Comparison of ENCODE assay signal across 9 cellular contexts in the genomic region with DNA sequence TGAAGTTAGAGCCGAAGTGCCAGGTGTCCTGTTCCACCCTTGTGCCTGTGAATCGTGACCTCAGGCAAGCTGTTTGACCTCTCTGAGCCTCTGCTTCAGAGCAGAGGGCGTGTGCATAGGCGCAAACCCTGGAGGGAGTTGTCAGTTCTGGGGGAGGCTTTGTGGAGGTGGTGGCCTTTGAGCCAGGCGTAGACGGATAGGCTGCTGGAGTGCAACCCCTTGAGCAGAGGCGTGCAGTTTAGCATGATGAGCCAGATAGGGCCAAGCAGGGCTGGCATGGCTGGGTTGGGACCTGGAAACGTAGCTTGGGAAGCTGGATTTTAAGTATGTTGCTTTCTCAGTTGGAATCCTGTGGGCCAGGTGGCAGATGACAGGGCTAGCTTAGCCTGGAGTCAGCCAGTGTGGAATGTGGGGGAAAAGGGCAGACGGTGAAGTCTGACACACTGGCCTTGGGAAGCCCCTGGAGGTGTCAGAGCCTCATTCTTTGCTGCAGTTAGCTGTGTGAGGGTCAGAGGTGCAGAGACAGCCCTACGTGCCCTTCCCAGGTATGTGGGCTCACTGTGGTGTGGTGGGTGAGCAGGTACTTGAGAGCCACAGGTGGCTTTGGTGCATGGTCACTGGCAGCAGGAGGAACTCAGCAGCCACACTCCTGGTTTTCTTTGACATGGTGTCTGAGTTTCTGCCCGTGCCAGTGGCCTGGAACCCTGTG.
DNase-seq lines count a peak whose midpoint lies in the region; ATAC-seq and TF ChIP-seq lines count a peak whose summit lies in the region.
"Had no signal": no experiment of that assay in that cellular context is flagged by ENCODE, and none has a peak within 500 bp of the region (broad histone marks: within the 10 kb centered on the region; RNA-seq: fewer than 3 reads in every experiment).

No MANE protein-coding gene starts in this region.

- H2BK12ac ChIP-seq in neuronal stem cell (ENCODE audit: low read length): no peak overlapping the region

- H4K91ac ChIP-seq in neuronal stem cell (ENCODE audit: low read depth, low read length, poor library complexity): no peak overlapping the region

- no peak overlapping the region for H3K4ac ChIP-seq in neuronal stem cell (ENCODE audit: low read length)

- H3K79me1 ChIP-seq in neuronal stem cell (ENCODE audit: low read depth, low read length): peaks cover 30% of the 10 kb centered on the region

- no peak overlapping the region for H2BK15ac ChIP-seq in neuronal stem cell (ENCODE audit: low read length)

- no peak overlapping the region for H4K8ac ChIP-seq in neuronal stem cell (ENCODE audit: low read depth, low read length)

- H3K36me3 ChIP-seq in ACC112 (ENCODE audit: insufficient read depth, low read length) (no peaks in the 10 kb centered on the region), esophagus (ENCODE audit: control insufficient read depth in 2 of 2, insufficient read depth in 2 of 2, low read length in 1 of 2) (peaks cover 0 to 6% of the 10 kb centered on the region in 2 donors), neuronal stem cell (replicated peaks in 1 of 2; ENCODE audit: control insufficient read depth in 2 of 2, insufficient read depth in 2 of 2, low read length in 2 of 2) (peaks cover 0 to 3% of the 10 kb centered on the region in 2 donors)

- H2AK5ac ChIP-seq in neuronal stem cell (ENCODE audit: low read depth, low read length): peak overlapping the region; percentile 16

- H2BK120ac ChIP-seq in neuronal stem cell (ENCODE audit: low read depth, low read length): no peak overlapping the region

- H3K18ac ChIP-seq in neuronal stem cell (ENCODE audit: low read length): peak overlapping the region; percentile 30

- ATAC-seq in HG03378 (IDR thresholded peaks at IDR 0.05; ENCODE audit: unreplicated experiment) (no peak), HG02973 (IDR thresholded peaks at IDR 0.05; ENCODE audit: unreplicated experiment) (no peak)
- ATAC-seq in stimulated activated naive CD8-positive, alpha-beta T cell treated with anti-CD3 and anti-CD28 coated beads, Interleukin-15, Interleukin-2, amounts not matched to agents 100 U/mL and 50 U/mL, for 24 hours: no peak

- H3K4me3 ChIP-seq in ACC112 (ENCODE audit: low read depth, low read length) (peak overlapping the region; percentile 72; the same call in 1 of the 2 replicates), esophagus (ENCODE audit: low read depth in 1 of 2, low read length in 2 of 2) (no peak overlapping the region), neuronal stem cell (ENCODE audit: low read length in 2 of 2) (no peak overlapping the region)

- TF ChIP-seq CTCF in LNCAP (IDR thresholded peaks at IDR 0.05): peak; percentile 14; the same call in 1 of the 2 replicates

- peak overlapping the region; percentile 75 for H3K9ac ChIP-seq in neuronal stem cell (ENCODE audit: low read depth, low read length, poor library complexity)

- H3K27ac ChIP-seq in ACC112 (ENCODE audit: low read depth, low read length) (no peak overlapping the region), esophagus (ENCODE audit: low read depth in 2 of 2, low read length in 1 of 2) (peak overlapping the region; percentile 72 to 83), neuronal stem cell (replicated peaks; ENCODE audit: low read length) (no peak overlapping the region)

- H2BK5ac ChIP-seq in neuronal stem cell (ENCODE audit: low read length): no peak overlapping the region

- H3K4me1 ChIP-seq in ACC112 (ENCODE audit: control insufficient read depth, insufficient read depth, low read length, unreplicated experiment) (peaks cover 44% of the 10 kb centered on the region), esophagus (ENCODE audit: control insufficient read depth in 2 of 2, insufficient read depth in 2 of 2, low read length in 1 of 2) (peaks cover 5 to 44% of the 10 kb centered on the region in 2 donors), neuronal stem cell (ENCODE audit: control insufficient read depth in 2 of 2, insufficient read depth in 1 of 2, low read depth in 1 of 2, low read length in 2 of 2) (peaks cover 31 to 48% of the 10 kb centered on the region in 2 donors)

- no peak overlapping the region for H3K4me2 ChIP-seq in neuronal stem cell (ENCODE audit: insufficient read depth, low read length, poor library complexity, severe bottlenecking)

- H3K14ac ChIP-seq in neuronal stem cell (ENCODE audit: low read length): no peak overlapping the region

- 45 to 47% methylated on average over 11 of the region's 11 CpGs for WGBS in esophagus, 2 donors
- no CpG with 5 or more reads among the region's 11 CpGs for WGBS in neuronal stem cell (ENCODE audit: extremely low coverage in 2 of 2, insufficient read length in 2 of 2, insufficient replicate concordance in 1 of 2), 2 donors

- H2AFZ ChIP-seq in ACC112 (ENCODE audit: low read length, unreplicated experiment): no peak overlapping the region
- H2AFZ ChIP-seq in neuronal stem cell (ENCODE audit: low read length): no peak overlapping the region

- H3K9me3 ChIP-seq in esophagus (ENCODE audit: control insufficient read depth in 2 of 2, insufficient read depth in 1 of 2, low read depth in 1 of 2, low read length in 1 of 2) (no peaks in the 10 kb centered on the region), neuronal stem cell (replicated peaks in 1 of 2; ENCODE audit: control insufficient read depth in 2 of 2, insufficient read depth in 1 of 2, low read depth in 1 of 2, low read length in 2 of 2) (no peaks in the 10 kb centered on the region)

- no peak overlapping the region for H3K23ac ChIP-seq in neuronal stem cell (ENCODE audit: low read depth, low read length, poor library complexity)

- no peak for DNase-seq in neuronal stem cell (ENCODE audit: low spot score)
- no peak for DNase-seq in NCI-H2081 treated with DMSO at 0.1 percent for 48 hours (lab: John Stamatoyannopoulos, UW)
- DNase-seq in stimulated activated naive CD8-positive, alpha-beta T cell treated with anti-CD3 and anti-CD28 coated beads, Interleukin-15, Interleukin-2, amounts not matched to agents 100 U/mL and 50 U/mL, for 24 hours: no peak
- DNase-seq: NCI-H2227 treated with DMSO at 0.1 percent for 48 hours had no signal

- H3K79me2 ChIP-seq in ACC112 (ENCODE audit: control insufficient read depth, insufficient read depth, low read length, unreplicated experiment): no peaks in the 10 kb centered on the region

- no peaks in the 10 kb centered on the region for H3K27me3 ChIP-seq in ACC112 (ENCODE audit: insufficient read depth, low read length)
- no peaks in the 10 kb centered on the region for H3K27me3 ChIP-seq in esophagus (ENCODE audit: control insufficient read depth in 1 of 2, insufficient read depth in 2 of 2, low read length in 2 of 2)
- H3K27me3 ChIP-seq in neuronal stem cell (ENCODE audit: control insufficient read depth in 3 of 3, insufficient read depth in 3 of 3, low read depth in 1 of 3, low read length in 3 of 3): no peaks in the 10 kb centered on the region

Comparison
In these comparisons a context has a peak if more than half of its experiments do, and no peak if none do; other contexts are left out.
1. H3K27ac ChIP-seq: peak in esophagus (2 of 2); none in ACC112 (single experiment) and neuronal stem cell (single experiment).